Comparison of ENCODE assay signal across 22 cellular contexts in the genomic region with DNA sequence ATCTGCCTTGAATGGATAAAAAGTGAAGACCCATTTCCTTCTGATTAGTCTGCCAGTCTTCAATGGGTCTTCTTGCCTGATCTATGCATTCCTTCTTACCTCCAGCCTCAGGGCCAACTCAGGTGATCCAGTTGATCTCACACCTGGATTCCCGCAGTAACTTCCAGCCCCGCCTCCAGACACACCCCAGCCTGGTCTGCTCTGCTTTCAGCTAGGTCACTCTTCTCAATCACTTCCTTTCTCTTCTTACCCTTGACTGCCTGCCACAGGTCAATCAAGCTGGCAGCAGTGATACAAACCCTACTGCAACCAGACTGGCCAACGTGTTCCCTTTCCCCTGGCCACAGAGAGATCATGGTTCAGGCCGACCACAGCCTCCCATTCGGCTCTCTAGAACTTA.
"Had no signal": no experiment of that assay in that cellular context is flagged by ENCODE, and none has a peak within 500 bp of the region (broad histone marks: within the 10 kb centered on the region; RNA-seq: fewer than 3 reads in every experiment).

No MANE protein-coding gene starts in this region.

- DNase-seq: effector memory CD4-positive, alpha-beta T cell; esophagus squamous epithelium; foreskin fibroblast; glutamatergic neuron; kidney; left cardiac atrium; left ventricle myocardium inferior; lower lobe of right lung; mesenchymal stem cell; naive B cell; psoas muscle; retina; right lobe of liver; spleen; stimulated activated CD4-positive, alpha-beta T cell treated with anti-CD3 and anti-CD28 coated beads, Interleukin-15, amount 100 ng/mL, for 24 hours; stimulated activated CD4-positive, alpha-beta T cell treated with anti-CD3 and anti-CD28 coated beads, Interleukin-1b, Interleukin-23, amount 100 ng/mL, for 48 hours; stimulated activated CD4-positive, alpha-beta T cell treated with anti-CD3 and anti-CD28 coated beads, Interleukin-4, amount 100 ng/mL, for 24 hours; upper lobe of right lung had no signal

- H3K4me1 ChIP-seq: esophagus squamous epithelium, gastroesophageal sphincter, left ventricle myocardium inferior, lower lobe of right lung, psoas muscle, right lobe of liver, spleen, upper lobe of right lung had no signal

- H3K27me3 ChIP-seq: esophagus squamous epithelium, gastroesophageal sphincter, right lobe of liver, tibial nerve, upper lobe of right lung, vagina had no signal

- H3K27ac ChIP-seq: esophagus squamous epithelium, gastroesophageal sphincter, left ventricle myocardium inferior, lower lobe of right lung, psoas muscle, right lobe of liver, spleen, tibial nerve, upper lobe of right lung, vagina had no signal

- H3K9me3 ChIP-seq: esophagus squamous epithelium, gastroesophageal sphincter, left ventricle myocardium inferior, lower lobe of right lung, psoas muscle, right lobe of liver, spleen, tibial nerve, upper lobe of right lung, vagina had no signal

- H3K36me3 ChIP-seq: esophagus squamous epithelium, gastroesophageal sphincter, left ventricle myocardium inferior, lower lobe of right lung, right lobe of liver, spleen, tibial nerve, upper lobe of right lung, vagina had no signal

- ATAC-seq: gastroesophageal sphincter; left cardiac atrium; lower lobe of right lung; psoas muscle; right lobe of liver; stimulated activated memory B cell treated with anti-CD40 and anti-IgM and Interleukin-4, amounts not matched to agents 10 μg/mL and 1 μg/mL and 100 μg/mL, for 72 hours; upper lobe of right lung had no signal

- FAIRE-seq: kidney had no signal

- H3K4me3 ChIP-seq: esophagus squamous epithelium, gastroesophageal sphincter, left ventricle myocardium inferior, lower lobe of right lung, psoas muscle, right lobe of liver, spleen, tibial nerve, upper lobe of right lung, vagina had no signal
